In the genomic region with DNA sequence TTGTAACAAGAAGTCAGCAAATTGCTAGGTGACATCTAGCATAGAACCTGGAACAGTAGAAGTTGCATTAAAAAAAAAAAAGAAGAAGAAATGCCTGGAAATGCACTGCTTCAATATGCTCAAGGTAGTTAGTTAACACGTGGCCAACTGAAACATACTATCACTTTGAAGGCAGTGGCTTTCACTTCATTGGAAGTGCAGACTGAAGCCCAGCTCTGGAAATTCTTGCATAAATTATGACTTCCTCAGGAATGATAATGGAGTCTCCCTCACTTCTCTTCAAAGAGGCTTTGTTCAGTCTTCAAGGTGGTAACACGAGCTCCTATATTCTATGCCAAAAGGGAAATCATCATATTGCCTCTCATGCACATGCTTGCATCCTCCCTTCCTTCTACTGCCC, we compare ENCODE assay signal across 18 cellular contexts.
"Had no signal": no experiment of that assay in that cellular context is flagged by ENCODE, and none has a peak within 500 bp of the region (broad histone marks: within the 10 kb centered on the region; RNA-seq: fewer than 3 reads in every experiment).

No MANE protein-coding gene starts in this region.

- H3K27me3 Mint-ChIP-seq: activated CD4-positive, alpha-beta memory T cell treated with anti-CD3 and anti-CD28 coated beads, Interleukin-2, amount 10 ng/mL, durations not matched to agents 7 days and 5 days; activated CD4-positive, alpha-beta T cell treated with anti-CD3 and anti-CD28 coated beads, Interleukin-2, amount 10 ng/mL, durations not matched to agents 24 days and 14 days; activated naive CD8-positive, alpha-beta T cell treated with anti-CD3 and anti-CD28 coated beads, Interleukin-2, amount 50 U/mL, for 24 hours; naive thymus-derived CD4-positive, alpha-beta T cell; stimulated activated naive CD8-positive, alpha-beta T cell treated with anti-CD3 and anti-CD28 coated beads, Interleukin-15, amount 100 ng/mL, for 72 hours; T-helper 17 cell had no signal

- DNase-seq: activated CD4-positive, alpha-beta memory T cell treated with anti-CD3 and anti-CD28 coated beads, Interleukin-2, amount 10 ng/mL, durations not matched to agents 7 days and 5 days; activated CD4-positive, alpha-beta T cell treated with anti-CD3 and anti-CD28 coated beads, Interleukin-2, amount 10 ng/mL, durations not matched to agents 24 days and 14 days; activated gamma-delta T cell; activated naive CD4-positive, alpha-beta T cell treated with anti-CD3 and anti-CD28 coated beads, Interleukin-2, amount 50 U/mL, for 16 hours; activated naive CD8-positive, alpha-beta T cell treated with anti-CD3 and anti-CD28 coated beads, Interleukin-2, amount 50 U/mL, for 24 hours; body of pancreas; erythroblast; foreskin fibroblast; left lung; naive thymus-derived CD4-positive, alpha-beta T cell; small intestine; stimulated activated CD4-positive, alpha-beta T cell treated with anti-CD3 and anti-CD28 coated beads, Interleukin-2, amount 100 ng/mL, for 24 hours; stimulated activated naive CD8-positive, alpha-beta T cell treated with anti-CD3 and anti-CD28 coated beads, Interleukin-15, amount 100 ng/mL, for 72 hours; T-helper 17 cell; tibial artery had no signal

- H3K27me3 ChIP-seq: body of pancreas, left lung, tibial artery had no signal

- H3K4me1 ChIP-seq: body of pancreas, left lung, tibial artery had no signal

- H3K4me1 Mint-ChIP-seq: activated CD4-positive, alpha-beta memory T cell treated with anti-CD3 and anti-CD28 coated beads, Interleukin-2, amount 10 ng/mL, durations not matched to agents 7 days and 5 days; activated CD4-positive, alpha-beta T cell treated with anti-CD3 and anti-CD28 coated beads, Interleukin-2, amount 10 ng/mL, durations not matched to agents 24 days and 14 days; activated naive CD8-positive, alpha-beta T cell treated with anti-CD3 and anti-CD28 coated beads, Interleukin-2, amount 50 U/mL, for 24 hours; naive thymus-derived CD4-positive, alpha-beta T cell; stimulated activated effector memory CD8-positive, alpha-beta T cell treated with anti-CD3 and anti-CD28 coated beads, Interleukin-12 subunit alpha, Interleukin-12 subunit beta, amount 100 ng/mL, for 72 hours; stimulated activated naive CD8-positive, alpha-beta T cell treated with anti-CD3 and anti-CD28 coated beads, Interleukin-15, amount 100 ng/mL, for 72 hours; T-helper 17 cell had no signal

- H3K27ac ChIP-seq: body of pancreas, left lung, tibial artery had no signal

- H3K36me3 Mint-ChIP-seq: naive thymus-derived CD4-positive, alpha-beta T cell; stimulated activated effector memory CD8-positive, alpha-beta T cell treated with anti-CD3 and anti-CD28 coated beads, Interleukin-12 subunit alpha, Interleukin-12 subunit beta, amount 100 ng/mL, for 72 hours had no signal

- H3K4me3 ChIP-seq: body of pancreas, left lung, lung, tibial artery had no signal

- H3K4me3 Mint-ChIP-seq: activated CD4-positive, alpha-beta memory T cell treated with anti-CD3 and anti-CD28 coated beads, Interleukin-2, amount 10 ng/mL, durations not matched to agents 7 days and 5 days; activated CD4-positive, alpha-beta T cell treated with anti-CD3 and anti-CD28 coated beads, Interleukin-2, amount 10 ng/mL, durations not matched to agents 24 days and 14 days; activated naive CD8-positive, alpha-beta T cell treated with anti-CD3 and anti-CD28 coated beads, Interleukin-2, amount 50 U/mL, for 24 hours; naive thymus-derived CD4-positive, alpha-beta T cell; neural crest cell; stimulated activated effector memory CD8-positive, alpha-beta T cell treated with anti-CD3 and anti-CD28 coated beads, Interleukin-12 subunit alpha, Interleukin-12 subunit beta, amount 100 ng/mL, for 72 hours; stimulated activated naive CD8-positive, alpha-beta T cell treated with anti-CD3 and anti-CD28 coated beads, Interleukin-15, amount 100 ng/mL, for 72 hours; T-helper 17 cell had no signal

- H3K9me3 ChIP-seq: body of pancreas, left lung, tibial artery had no signal

- H3K27ac Mint-ChIP-seq: activated CD4-positive, alpha-beta memory T cell treated with anti-CD3 and anti-CD28 coated beads, Interleukin-2, amount 10 ng/mL, durations not matched to agents 7 days and 5 days; activated CD4-positive, alpha-beta T cell treated with anti-CD3 and anti-CD28 coated beads, Interleukin-2, amount 10 ng/mL, durations not matched to agents 24 days and 14 days; activated naive CD8-positive, alpha-beta T cell treated with anti-CD3 and anti-CD28 coated beads, Interleukin-2, amount 50 U/mL, for 24 hours; naive thymus-derived CD4-positive, alpha-beta T cell; stimulated activated effector memory CD8-positive, alpha-beta T cell treated with anti-CD3 and anti-CD28 coated beads, Interleukin-12 subunit alpha, Interleukin-12 subunit beta, amount 100 ng/mL, for 72 hours; stimulated activated naive CD8-positive, alpha-beta T cell treated with anti-CD3 and anti-CD28 coated beads, Interleukin-15, amount 100 ng/mL, for 72 hours; T-helper 17 cell had no signal

- H3K9me3 Mint-ChIP-seq: activated naive CD8-positive, alpha-beta T cell treated with anti-CD3 and anti-CD28 coated beads, Interleukin-2, amount 50 U/mL, for 24 hours; neural crest cell had no signal

- H3K36me3 ChIP-seq: left lung, tibial artery had no signal
